ENCODE assay signal across 22 cellular contexts in the genomic region with DNA sequence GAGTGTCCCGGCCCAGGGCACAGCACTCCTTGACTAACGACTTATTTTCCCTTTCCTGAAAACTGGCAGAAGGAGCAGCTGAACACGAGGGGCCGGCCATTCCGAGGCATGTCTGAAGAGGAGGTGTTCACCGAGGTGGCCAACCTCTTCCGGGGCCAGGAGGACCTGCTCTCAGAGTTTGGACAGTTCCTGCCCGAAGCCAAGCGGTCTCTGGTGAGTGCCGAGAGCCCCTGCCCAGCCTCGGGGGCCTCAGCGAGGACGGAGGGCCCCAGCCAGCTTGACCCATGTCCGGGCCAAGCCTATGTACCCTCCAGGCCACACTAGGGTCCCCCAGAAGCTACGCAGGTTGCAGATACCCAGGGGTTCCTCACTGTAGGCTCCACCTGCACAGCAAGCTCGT. TPM values are rescaled to one million over a fixed set of nuclear protein-coding genes. Genes with fewer than 3 reads are reported as not detected.
A peak's percentile ranks its signal among the peaks of the same experiment; 100 is the strongest.
DNase-seq lines count a peak whose midpoint lies in the region; ATAC-seq and TF ChIP-seq lines count a peak whose summit lies in the region.
"Had no signal": no experiment of that assay in that cellular context is flagged by ENCODE, and none has a peak within 500 bp of the region (broad histone marks: within the 10 kb centered on the region; RNA-seq: fewer than 3 reads in every experiment).

No MANE protein-coding gene starts in this region.

- intact Hi-C loops in CD14-positive monocyte (cut with micrococcal nuclease) = no loop called here

- H3K4me1 ChIP-seq in gastroesophageal sphincter = no peaks in the 10 kb centered on the region
- H3K4me1 ChIP-seq: BE2C had no signal

- no peak for TF ChIP-seq CTCF in CD14-positive monocyte (IDR thresholded peaks at IDR 0.05)
- TF ChIP-seq CTCF in gastroesophageal sphincter (IDR thresholded peaks at IDR 0.05) = no peak
- no peak for TF ChIP-seq CTCF in WERI-Rb-1 (IDR thresholded peaks at IDR 0.05; ENCODE audit: low read depth, low read length)

- no peak for TF ChIP-seq POLR2A in gastroesophageal sphincter (IDR thresholded peaks at IDR 0.05)

- H3K4me3 ChIP-seq in gastroesophageal sphincter (no peak overlapping the region), WERI-Rb-1 (ENCODE audit: low read depth, low read length) (no peak overlapping the region)
- H3K4me3 ChIP-seq: A549; BLaER1 treated with 17β-estradiol and CSF1 and Interleukin-3, amounts not matched to agents 10 nM and 100 nM; GM23338 had no signal

- H3K4me1 Mint-ChIP-seq in CD14-positive monocyte = peaks cover 19% of the 10 kb centered on the region
- no peaks in the 10 kb centered on the region for H3K4me1 Mint-ChIP-seq in central memory CD8-positive, alpha-beta T cell

- H3K27me3 Mint-ChIP-seq in CD14-positive monocyte (ENCODE audit: low read depth in 3 of 3) = peaks cover 0 to 2% (median 1%) of the 10 kb centered on the region in 3 donors
- no peaks in the 10 kb centered on the region for H3K27me3 Mint-ChIP-seq in central memory CD8-positive, alpha-beta T cell
- H3K27me3 Mint-ChIP-seq: CD4-positive, alpha-beta memory T cell had no signal

- no peaks in the 10 kb centered on the region for H3K27me3 ChIP-seq in gastroesophageal sphincter
- H3K27me3 ChIP-seq in WERI-Rb-1 (ENCODE audit: insufficient read depth, low read depth, severe bottlenecking) = no peaks in the 10 kb centered on the region
- H3K27me3 ChIP-seq: BE2C; BLaER1 treated with 17β-estradiol and CSF1 and Interleukin-3, amounts not matched to agents 10 nM and 100 nM had no signal

- ATAC-seq in central memory CD8-positive, alpha-beta T cell (replicated peaks; ENCODE audit: extremely low read depth, poor library complexity, severe bottlenecking) = no peak
- ATAC-seq in esophagus mucosa (peak; percentile 18), gastroesophageal sphincter (no peak)
- ATAC-seq: A549, GM23338, HCT116 had no signal

- H3K36me3 ChIP-seq in gastroesophageal sphincter = peaks cover 0 to 100% of the 10 kb centered on the region in 2 donors
- peaks cover 85% of the 10 kb centered on the region for H3K36me3 ChIP-seq in WERI-Rb-1

- WGBS in gastroesophageal sphincter (ENCODE audit: low coverage in 1 of 2), 2 donors = no CpG with 5 or more reads among the region's 16 CpGs

- H3K9me3 ChIP-seq in gastroesophageal sphincter (no peaks in the 10 kb centered on the region), WERI-Rb-1 (ENCODE audit: severe bottlenecking) (no peaks in the 10 kb centered on the region)
- H3K9me3 ChIP-seq: A549; BE2C; BLaER1 treated with 17β-estradiol and CSF1 and Interleukin-3, amounts not matched to agents 10 nM and 100 nM had no signal

- H3K4me3 Mint-ChIP-seq in CD14-positive monocyte = no peak overlapping the region
- no peak overlapping the region for H3K4me3 Mint-ChIP-seq in central memory CD8-positive, alpha-beta T cell
- H3K4me3 Mint-ChIP-seq: CD4-positive, alpha-beta memory T cell; GM23338; H9 had no signal

- DNase-seq in CD14-positive monocyte (ENCODE audit: low spot score) = no peak
- no peak for DNase-seq in central memory CD8-positive, alpha-beta T cell (ENCODE audit: low spot score in 2 of 2)
- no peak for DNase-seq in WERI-Rb-1
- DNase-seq in NCI-H128 (lab: John Stamatoyannopoulos, UW; ENCODE audit: unreplicated experiment) = no peak
- DNase-seq: 8988T, ACHN, AML-193, BE2C, Calu3, COR-L47, DMS53, DMS79 treated with DMSO at 0.1 percent for 48 hours, GF-D8, H9 had no signal

- peaks cover 0 to 2% (median 0%) of the 10 kb centered on the region in 7 donors for H3K9me3 Mint-ChIP-seq in CD14-positive monocyte
- H3K9me3 Mint-ChIP-seq in central memory CD8-positive, alpha-beta T cell = no peaks in the 10 kb centered on the region
- H3K9me3 Mint-ChIP-seq: CD4-positive, alpha-beta memory T cell; GM23338; H9 had no signal

- no peak overlapping the region for H3K27ac ChIP-seq in gastroesophageal sphincter
- no peak overlapping the region for H3K27ac ChIP-seq in WERI-Rb-1
- H3K27ac ChIP-seq: A549; BLaER1 treated with 17β-estradiol and CSF1 and Interleukin-3, amounts not matched to agents 10 nM and 100 nM had no signal

- peaks cover 94 to 98% of the 10 kb centered on the region in 2 donors for H3K36me3 Mint-ChIP-seq in CD14-positive monocyte
- H3K36me3 Mint-ChIP-seq in central memory CD8-positive, alpha-beta T cell (ENCODE audit: insufficient read depth) = peaks cover 39% of the 10 kb centered on the region

- H3K27ac Mint-ChIP-seq in CD14-positive monocyte = peak overlapping the region; percentile 18 to 84 (median 66)
- H3K27ac Mint-ChIP-seq in central memory CD8-positive, alpha-beta T cell (ENCODE audit: low read depth) = peak overlapping the region; percentile 64
- H3K27ac Mint-ChIP-seq: GM23338 had no signal

- no peak for TF ChIP-seq EP300 in gastroesophageal sphincter (IDR thresholded peaks at IDR 0.05)

RNA-seq across cellular contexts. Expression of gene SIN3B, which starts 17.7 kb away (rescaled TPM):
- polyA plus RNA-seq in CD14-positive monocyte = 10 to 100 TPM in 1 of 2 donors, 1 to 10 TPM in 1; 7.2 to 10.2 TPM
- total RNA-seq in esophagus mucosa = 19.7 TPM
- 10 to 100 TPM; 19.7 to 55.7 (median 45.8) TPM for total RNA-seq in gastroesophageal sphincter

RNA-seq across cellular contexts. Expression of gene F2RL3, which starts 41.9 kb away (rescaled TPM):
- polyA plus RNA-seq in CD14-positive monocyte = not detected
- 0.24 TPM for total RNA-seq in esophagus mucosa
- total RNA-seq in gastroesophageal sphincter = 1 to 10 TPM; 2.3 to 5.1 (median 2.7) TPM
- total RNA-seq: Calu3; CD4-positive, alpha-beta memory T cell; G401; GM23338; H9 had no signal
- polyA plus RNA-seq: A549; CD4-positive, alpha-beta memory T cell; GM23338 had no signal
